Comparison of ENCODE assay signal across 14 cellular contexts in genomic region chr14:93787465-93788306, GRCh38. TPM values are rescaled to one million over a fixed set of nuclear protein-coding genes. Genes with fewer than 3 reads are reported as not detected.
DNase-seq lines count a peak whose midpoint lies in the region; ATAC-seq and TF ChIP-seq lines count a peak whose summit lies in the region.
"Had no signal": no experiment of that assay in that cellular context is flagged by ENCODE, and none has a peak within 500 bp of the region (broad histone marks: within the 10 kb centered on the region; RNA-seq: fewer than 3 reads in every experiment).

No MANE protein-coding gene starts in this region.

- H3K4me3 Mint-ChIP-seq in endodermal cell = peak overlapping the region; percentile 85
- H3K4me3 Mint-ChIP-seq in stimulated activated effector memory CD8-positive, alpha-beta T cell treated with anti-CD3 and anti-CD28 coated beads, Interleukin-12 subunit alpha, Interleukin-12 subunit beta, amount 100 ng/mL, for 72 hours = no peak overlapping the region
- H3K4me3 Mint-ChIP-seq in activated T-helper 2 cell treated with anti-CD3 and anti-CD28 coated beads, Interferon-gamma antibody, Interleukin-2, Interleukin-4, amounts not matched to agents 10 μg/mL and 5 μg/mL and 100 μg/mL, durations not matched to agents 14 hours and 24 hours and 36 hours (ENCODE audit: low read depth) = no peak overlapping the region
- H3K4me3 Mint-ChIP-seq: activated CD8-positive, alpha-beta T cell treated with anti-CD3 and anti-CD28 coated beads for 36 hours had no signal

- H3K9ac ChIP-seq in SK-N-SH (no peak overlapping the region), endodermal cell (ENCODE audit: extremely low read depth, low read length, poor library complexity, severe bottlenecking) (peak overlapping the region; percentile 61)

- H3K27ac Mint-ChIP-seq in endodermal cell = peak overlapping the region; percentile 20
- H3K27ac Mint-ChIP-seq in stimulated activated effector memory CD8-positive, alpha-beta T cell treated with anti-CD3 and anti-CD28 coated beads, Interleukin-12 subunit alpha, Interleukin-12 subunit beta, amount 100 ng/mL, for 72 hours = no peak overlapping the region
- no peak overlapping the region for H3K27ac Mint-ChIP-seq in activated T-helper 2 cell treated with anti-CD3 and anti-CD28 coated beads, Interferon-gamma antibody, Interleukin-2, Interleukin-4, amounts not matched to agents 10 μg/mL and 5 μg/mL and 100 μg/mL, durations not matched to agents 14 hours and 24 hours and 36 hours
- H3K27ac Mint-ChIP-seq: activated CD8-positive, alpha-beta T cell treated with anti-CD3 and anti-CD28 coated beads for 36 hours had no signal

- H3K4me1 Mint-ChIP-seq in endodermal cell = peaks cover 41% of the 10 kb centered on the region
- peaks cover 5% of the 10 kb centered on the region for H3K4me1 Mint-ChIP-seq in stimulated activated effector memory CD8-positive, alpha-beta T cell treated with anti-CD3 and anti-CD28 coated beads, Interleukin-12 subunit alpha, Interleukin-12 subunit beta, amount 100 ng/mL, for 72 hours
- no peaks in the 10 kb centered on the region for H3K4me1 Mint-ChIP-seq in activated T-helper 2 cell treated with anti-CD3 and anti-CD28 coated beads, Interferon-gamma antibody, Interleukin-2, Interleukin-4, amounts not matched to agents 10 μg/mL and 5 μg/mL and 100 μg/mL, durations not matched to agents 14 hours and 24 hours and 36 hours (ENCODE audit: low read depth)

- H2AFZ ChIP-seq in SK-N-SH (ENCODE audit: low read depth) = no peak overlapping the region

- no peaks in the 10 kb centered on the region for H3K9me2 ChIP-seq in SK-N-SH

- H3K36me3 Mint-ChIP-seq in endodermal cell (ENCODE audit: low read depth) = peaks cover 28% of the 10 kb centered on the region
- H3K36me3 Mint-ChIP-seq in stimulated activated effector memory CD8-positive, alpha-beta T cell treated with anti-CD3 and anti-CD28 coated beads, Interleukin-12 subunit alpha, Interleukin-12 subunit beta, amount 100 ng/mL, for 72 hours = no peaks in the 10 kb centered on the region
- H3K36me3 Mint-ChIP-seq in activated T-helper 2 cell treated with anti-CD3 and anti-CD28 coated beads, Interferon-gamma antibody, Interleukin-2, Interleukin-4, amounts not matched to agents 10 μg/mL and 5 μg/mL and 100 μg/mL, durations not matched to agents 14 hours and 24 hours and 36 hours (ENCODE audit: low read depth) = no peaks in the 10 kb centered on the region

- H3K9me3 ChIP-seq in SK-N-SH = no peaks in the 10 kb centered on the region
- no peaks in the 10 kb centered on the region for H3K9me3 ChIP-seq in endodermal cell (ENCODE audit: control insufficient read depth, low read length)
- H3K9me3 ChIP-seq in tibial artery = no peaks in the 10 kb centered on the region
- H3K9me3 ChIP-seq: neutrophil, SJSA1 had no signal

- H3K9me3 Mint-ChIP-seq in endodermal cell = peaks cover 2% of the 10 kb centered on the region
- no peaks in the 10 kb centered on the region for H3K9me3 Mint-ChIP-seq in stimulated activated effector memory CD8-positive, alpha-beta T cell treated with anti-CD3 and anti-CD28 coated beads, Interleukin-12 subunit alpha, Interleukin-12 subunit beta, amount 100 ng/mL, for 72 hours
- no peaks in the 10 kb centered on the region for H3K9me3 Mint-ChIP-seq in activated T-helper 2 cell treated with anti-CD3 and anti-CD28 coated beads, Interferon-gamma antibody, Interleukin-2, Interleukin-4, amounts not matched to agents 10 μg/mL and 5 μg/mL and 100 μg/mL, durations not matched to agents 14 hours and 24 hours and 36 hours
- H3K9me3 Mint-ChIP-seq: activated CD8-positive, alpha-beta T cell treated with anti-CD3 and anti-CD28 coated beads for 36 hours had no signal

- H4K20me1 ChIP-seq in SK-N-SH (ENCODE audit: insufficient read depth) = no peaks in the 10 kb centered on the region

- H3K4me3 ChIP-seq in SK-N-SH (ENCODE audit: low read depth in 2 of 2, low read length in 1 of 2) (peak overlapping the region in 1 of 2 experiments; percentile 48; a peak in 2 of 4 replicates), endodermal cell (ENCODE audit: low read length) (peak overlapping the region; percentile 92), tibial artery (peak overlapping the region; percentile 58 to 69)

- H3K79me2 ChIP-seq in SK-N-SH (ENCODE audit: insufficient read depth) = no peaks in the 10 kb centered on the region

- POLR2A ChIA-PET in SK-N-SH (lab: Yijun Ruan, JAX) = interaction anchor here (0.6 to 2.8 kb wide), 6 partner anchors 39 to 140 kb away, joined by 3 to 14 read pairs (median 4); no protein-coding TSS in a partner anchor

- DNase-seq in SK-N-SH (no peak), endodermal cell (peak; percentile 89), midbrain (lab: John Stamatoyannopoulos, UW) (peak; percentile 2), tibial artery (no peak), NCI-H526 (lab: John Stamatoyannopoulos, UW) (no peak)
- DNase-seq in stimulated activated effector memory CD8-positive, alpha-beta T cell treated with anti-CD3 and anti-CD28 coated beads, Interleukin-12 subunit alpha, Interleukin-12 subunit beta, amount 100 ng/mL, for 72 hours (ENCODE audit: low spot score in 2 of 2) = no peak
- DNase-seq in stimulated activated CD4-positive, alpha-beta T cell treated with anti-CD3 and anti-CD28 coated beads, Interleukin-4, amount 100 ng/mL, for 1 hour = no peak
- DNase-seq in activated T-helper 2 cell treated with anti-CD3 and anti-CD28 coated beads, Interferon-gamma antibody, Interleukin-2, Interleukin-4, amounts not matched to agents 10 μg/mL and 5 μg/mL and 100 μg/mL, durations not matched to agents 14 hours and 24 hours and 36 hours (ENCODE audit: low spot score) = no peak
- DNase-seq: activated CD8-positive, alpha-beta T cell treated with anti-CD3 and anti-CD28 coated beads for 36 hours; amniotic stem cell; DND-41; NCI-H446 had no signal

- TF ChIP-seq CTCF in SK-N-SH (IDR thresholded peaks at IDR 0.05) = no peak
- no peak for TF ChIP-seq CTCF in endodermal cell (conservative IDR thresholded peaks at IDR 0.05)
- TF ChIP-seq CTCF in tibial artery (IDR thresholded peaks at IDR 0.05) = no peak

- ATAC-seq in stimulated activated effector memory CD8-positive, alpha-beta T cell treated with anti-CD3 and anti-CD28 coated beads, Interleukin-12 subunit alpha, Interleukin-12 subunit beta, amount 100 ng/mL, for 72 hours = no peak
- ATAC-seq: activated CD8-positive, alpha-beta T cell treated with anti-CD3 and anti-CD28 coated beads for 36 hours had no signal

- H3K27ac ChIP-seq in SK-N-SH (ENCODE audit: low read depth in 2 of 2, low read length in 1 of 2) (peak overlapping the region in 1 of 2 experiments; percentile 91; a peak in 2 of 4 replicates), endodermal cell (ENCODE audit: low read depth, low read length) (no peak overlapping the region), tibial artery (peak overlapping the region; percentile 80 to 82)
- H3K27ac ChIP-seq: neutrophil, SJSA1 had no signal

- intact Hi-C loops in tibial artery (cut with DNase I; ENCODE audit: low total_unique reads) = loop anchor here (5.0 to 10.0 kb wide), 3 partner anchors 105 to 1143 kb away; no protein-coding TSS in a partner anchor
- intact Hi-C loops in activated T-helper 2 cell treated with anti-CD3 and anti-CD28 coated beads, Interferon-gamma antibody, Interleukin-2, Interleukin-4, amounts not matched to agents 10 μg/mL and 5 μg/mL and 100 μg/mL, durations not matched to agents 14 hours and 24 hours and 36 hours (cut with micrococcal nuclease) = loop anchor here (2.0 to 5.0 kb wide), 2 partner anchors 77 to 985 kb away; partner anchors contain the start of gene GSC

- TF ChIP-seq RAD21 in SK-N-SH (IDR thresholded peaks at IDR 0.05; ENCODE audit: low read length) = no peak

- CTCF ChIA-PET in SK-N-SH (lab: Yijun Ruan, JAX) = interaction anchor here (0.9 to 9.6 kb wide), 13 partner anchors 15 to 133 kb away, joined by 3 to 127 read pairs (median 5); no protein-coding TSS in a partner anchor

- H3K36me3 ChIP-seq in SK-N-SH (replicated peaks in 1 of 2; ENCODE audit: control insufficient read depth in 1 of 2, insufficient read depth in 2 of 2, low read length in 1 of 2) = no peaks in the 10 kb centered on the region
- peaks cover 10% of the 10 kb centered on the region for H3K36me3 ChIP-seq in endodermal cell (ENCODE audit: control insufficient read depth, insufficient read depth, low read length)
- no peaks in the 10 kb centered on the region for H3K36me3 ChIP-seq in tibial artery
- H3K36me3 ChIP-seq: neutrophil, SJSA1 had no signal

- no peak for TF ChIP-seq EP300 in SK-N-SH (IDR thresholded peaks at IDR 0.05; ENCODE audit: borderline replicate concordance in 1 of 2, low read depth in 1 of 2, low read length in 1 of 2)

- WGBS in SK-N-SH (ENCODE audit: low lambda C conversion rate) = 72% methylated on average over 42 of the region's 54 CpGs
- WGBS in endodermal cell (ENCODE audit: insufficient coverage in 1 of 2, insufficient read length in 1 of 2), 2 experiments = 5 to 10% methylated on average over 33 to 54 of the region's 54 CpGs

- no peaks in the 10 kb centered on the region for H3F3A ChIP-seq in SK-N-SH (replicated peaks; ENCODE audit: insufficient read depth)

- H3K4me2 ChIP-seq in SK-N-SH = no peak overlapping the region

- H3K27me3 Mint-ChIP-seq in endodermal cell (ENCODE audit: insufficient read depth) = peaks cover 33% of the 10 kb centered on the region
- H3K27me3 Mint-ChIP-seq in activated T-helper 2 cell treated with anti-CD3 and anti-CD28 coated beads, Interferon-gamma antibody, Interleukin-2, Interleukin-4, amounts not matched to agents 10 μg/mL and 5 μg/mL and 100 μg/mL, durations not matched to agents 14 hours and 24 hours and 36 hours (ENCODE audit: low read depth) = peaks cover 70% of the 10 kb centered on the region

- no peaks in the 10 kb centered on the region for H3K27me3 ChIP-seq in SK-N-SH (ENCODE audit: insufficient read depth)
- peaks cover 5% of the 10 kb centered on the region for H3K27me3 ChIP-seq in endodermal cell (ENCODE audit: control insufficient read depth, insufficient read depth, low read length, poor library complexity, severe bottlenecking)
- no peaks in the 10 kb centered on the region for H3K27me3 ChIP-seq in tibial artery

- peaks cover 0 to 56% of the 10 kb centered on the region in 2 experiments; a peak in 2 of 4 replicates for H3K4me1 ChIP-seq in SK-N-SH (ENCODE audit: control insufficient read depth in 1 of 2, insufficient read depth in 2 of 2, low read depth in 1 of 2, low read length in 1 of 2)
- peaks cover 14% of the 10 kb centered on the region for H3K4me1 ChIP-seq in endodermal cell (ENCODE audit: control insufficient read depth, insufficient read depth, low read length)
- H3K4me1 ChIP-seq in tibial artery = peaks cover 5 to 27% (median 27%) of the 10 kb centered on the region in 4 donors

TF ChIP-seq in SK-N-SH, 30 proteins besides CTCF, POLR2A, EP300 and RAD21 (continues in another document):
- TF ChIP-seq MXI1 (IDR thresholded peaks at IDR 0.05; ENCODE audit: low read depth, low read length) = 0 out of 2 replicates have a peak, but pooled peaks have one; percentile 19

RNA-seq across cellular contexts. Expression of gene PRIMA1, which starts 0.6 kb away (rescaled TPM):
- 0.18 and 0.24 TPM in 2 replicates for polyA plus RNA-seq in SK-N-SH (2012; rRNA removed)
- 0.23 and 0.49 TPM in 2 replicates for polyA plus RNA-seq in SK-N-SH (2012; cell fraction: cytosol; rRNA removed)
- 0.15 and 0.56 TPM in 2 replicates for polyA plus RNA-seq in SK-N-SH (2012; cell fraction: nucleus; rRNA removed)
- 10 to 100 TPM in 1 of 2 donors, 1 to 10 TPM in 1; 10.0 to 20.8 TPM for total RNA-seq in endodermal cell
- 6.5 TPM for polyA plus RNA-seq in endodermal cell (2013, experiment 1 of 2)
- polyA plus RNA-seq in endodermal cell (2013, experiment 2 of 2) = 5.1 TPM
- not detected in 2 replicates for total RNA-seq in activated T-helper 2 cell treated with anti-CD3 and anti-CD28 coated beads, Interferon-gamma antibody, Interleukin-2, Interleukin-4, amounts not matched to agents 10 μg/mL and 5 μg/mL and 100 μg/mL, durations not matched to agents 14 hours and 24 hours and 36 hours
- total RNA-seq: activated CD8-positive, alpha-beta T cell treated with anti-CD3 and anti-CD28 coated beads for 36 hours; SJSA1 had no signal

Comparison
In these comparisons a context has a peak if more than half of its experiments do, and no peak if none do; other contexts are left out.
1. DNase-seq: peak in endodermal cell (single experiment) and midbrain (single experiment); none in SK-N-SH (single experiment), tibial artery (0 of 2), stimulated activated effector memory CD8-positive, alpha-beta T cell treated with anti-CD3 and anti-CD28 coated beads, Interleukin-12 subunit alpha, Interleukin-12 subunit beta, amount 100 ng/mL, for 72 hours (0 of 2), stimulated activated CD4-positive, alpha-beta T cell treated with anti-CD3 and anti-CD28 coated beads, Interleukin-4, amount 100 ng/mL, for 1 hour (single experiment), activated T-helper 2 cell treated with anti-CD3 and anti-CD28 coated beads, Interferon-gamma antibody, Interleukin-2, Interleukin-4, amounts not matched to agents 10 μg/mL and 5 μg/mL and 100 μg/mL, durations not matched to agents 14 hours and 24 hours and 36 hours (single experiment) and NCI-H526 (0 of 2).
2. RNA of gene PRIMA1, which starts 0.6 kb away (total RNA-seq): 10.0 to 20.8 TPM in endodermal cell; not detected in activated T-helper 2 cell treated with anti-CD3 and anti-CD28 coated beads, Interferon-gamma antibody, Interleukin-2, Interleukin-4, amounts not matched to agents 10 μg/mL and 5 μg/mL and 100 μg/mL, durations not matched to agents 14 hours and 24 hours and 36 hours; every median in the first group is over 10 times any median in the second.